ENCODE assay signal across 12 cellular contexts in the genomic region with DNA sequence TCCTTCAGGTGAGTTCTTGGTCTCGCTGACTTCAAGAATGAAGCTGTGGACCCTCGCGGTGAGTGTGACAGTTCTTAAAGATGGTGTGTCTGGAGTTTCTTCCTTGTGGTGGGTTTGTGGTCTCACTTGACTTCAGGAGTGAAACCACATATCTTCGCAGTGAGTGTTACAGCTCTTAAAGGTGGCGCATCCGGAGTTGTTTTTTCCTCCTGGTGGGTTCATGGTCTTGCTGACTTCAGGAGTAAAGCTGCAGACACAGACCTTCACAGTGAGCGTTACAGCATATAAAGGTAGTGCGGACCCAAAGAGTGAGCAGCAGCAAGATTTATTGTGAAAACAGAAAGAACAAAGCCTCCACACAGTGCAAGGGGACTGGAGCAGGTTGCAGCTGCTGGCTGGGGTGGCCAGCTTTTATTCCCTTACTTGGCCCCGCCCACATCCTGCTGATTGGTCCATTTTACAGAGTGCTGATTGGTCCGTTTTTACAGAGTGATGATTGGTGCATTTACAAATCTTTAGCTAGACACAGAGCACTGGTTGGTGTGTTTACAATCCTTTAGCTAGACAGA. TPM values are rescaled to one million over a fixed set of nuclear protein-coding genes. Genes with fewer than 3 reads are reported as not detected.
A peak's percentile ranks its signal among the peaks of the same experiment; 100 is the strongest.
DNase-seq lines count a peak whose midpoint lies in the region; ATAC-seq and TF ChIP-seq lines count a peak whose summit lies in the region.
"Not testable (repeated sequence)": the region's sequence is repeated elsewhere in the genome, so short reads cannot be mapped to it uniquely, and the experiment has no call there.
"Had no signal": no experiment of that assay in that cellular context is flagged by ENCODE, and none has a peak within 500 bp of the region (broad histone marks: within the 10 kb centered on the region; RNA-seq: fewer than 3 reads in every experiment).

No MANE protein-coding gene starts in this region.

- peaks cover 0 to 26% (median 4%) of the 10 kb centered on the region in 4 donors for H3K4me1 ChIP-seq in Peyer's patch

- H3K27ac Mint-ChIP-seq in activated CD4-positive, alpha-beta T cell treated with anti-CD3 and anti-CD28 coated beads, Interleukin-2, amount 10 ng/mL, durations not matched to agents 24 days and 14 days, result peak overlapping the region; percentile 89
- H3K27ac Mint-ChIP-seq in activated naive CD8-positive, alpha-beta T cell treated with anti-CD3 and anti-CD28 coated beads for 36 hours, result peak overlapping the region; percentile 47
- H3K27ac Mint-ChIP-seq in naive thymus-derived CD8-positive, alpha-beta T cell, result peak overlapping the region; percentile 74 to 96 (median 85)

- POLR2A ChIA-PET in naive thymus-derived CD8-positive, alpha-beta T cell (lab: Charles Lee), result interaction anchor here (0.6 to 6.2 kb wide), 9 partner anchors 10 to 945 kb away, joined by 3 to 53 read pairs (median 3); partner anchors contain the start of genes ERMP1 and RIC1

- H3K4me3 ChIP-seq in Peyer's patch, result not testable (repeated sequence)

- peak overlapping the region; percentile 76 for H3K4me3 Mint-ChIP-seq in activated CD4-positive, alpha-beta T cell treated with anti-CD3 and anti-CD28 coated beads, Interleukin-2, amount 10 ng/mL, durations not matched to agents 24 days and 14 days
- H3K4me3 Mint-ChIP-seq in activated naive CD8-positive, alpha-beta T cell treated with anti-CD3 and anti-CD28 coated beads for 36 hours, result peak overlapping the region; percentile 59
- H3K4me3 Mint-ChIP-seq in naive thymus-derived CD8-positive, alpha-beta T cell, result peak overlapping the region; percentile 69 to 89 (median 78)

- peaks cover 15% of the 10 kb centered on the region for H3K36me3 Mint-ChIP-seq in activated CD4-positive, alpha-beta T cell treated with anti-CD3 and anti-CD28 coated beads, Interleukin-2, amount 10 ng/mL, durations not matched to agents 24 days and 14 days (ENCODE audit: low read depth)
- H3K36me3 Mint-ChIP-seq in activated naive CD8-positive, alpha-beta T cell treated with anti-CD3 and anti-CD28 coated beads for 36 hours; naive thymus-derived CD8-positive, alpha-beta T cell: not testable (repeated sequence)

- ATAC-seq in GM18502 (IDR thresholded peaks at IDR 0.05; ENCODE audit: poor library complexity, unreplicated experiment), result peak; percentile 46
- ATAC-seq in naive thymus-derived CD8-positive, alpha-beta T cell, result peak; percentile 72 to 73

- not testable (repeated sequence) for H3K9me3 ChIP-seq in Peyer's patch

- H3K9me3 Mint-ChIP-seq in activated CD4-positive, alpha-beta T cell treated with anti-CD3 and anti-CD28 coated beads, Interleukin-2, amount 10 ng/mL, durations not matched to agents 24 days and 14 days, result peaks cover 11% of the 10 kb centered on the region
- not testable (repeated sequence) for H3K9me3 Mint-ChIP-seq in activated naive CD8-positive, alpha-beta T cell treated with anti-CD3 and anti-CD28 coated beads for 36 hours; naive thymus-derived CD8-positive, alpha-beta T cell

- TF ChIP-seq POLR2A in Peyer's patch (IDR thresholded peaks at IDR 0.05), result not testable (repeated sequence)

- not testable (repeated sequence) for H3K27me3 ChIP-seq in Peyer's patch

- peaks cover 65% of the 10 kb centered on the region for H3K4me1 Mint-ChIP-seq in activated CD4-positive, alpha-beta T cell treated with anti-CD3 and anti-CD28 coated beads, Interleukin-2, amount 10 ng/mL, durations not matched to agents 24 days and 14 days
- peaks cover 60% of the 10 kb centered on the region for H3K4me1 Mint-ChIP-seq in activated naive CD8-positive, alpha-beta T cell treated with anti-CD3 and anti-CD28 coated beads for 36 hours
- peaks cover 36 to 61% (median 57%) of the 10 kb centered on the region in 4 donors for H3K4me1 Mint-ChIP-seq in naive thymus-derived CD8-positive, alpha-beta T cell

- H3K36me3 ChIP-seq in Peyer's patch, result not testable (repeated sequence)

- TF ChIP-seq CTCF in Peyer's patch (IDR thresholded peaks at IDR 0.05), result not testable (repeated sequence)

- not testable (repeated sequence) for H3K27me3 Mint-ChIP-seq in activated CD4-positive, alpha-beta T cell treated with anti-CD3 and anti-CD28 coated beads, Interleukin-2, amount 10 ng/mL, durations not matched to agents 24 days and 14 days; activated naive CD8-positive, alpha-beta T cell treated with anti-CD3 and anti-CD28 coated beads for 36 hours; naive thymus-derived CD8-positive, alpha-beta T cell

- intact Hi-C loops in activated CD4-positive, alpha-beta T cell treated with anti-CD3 and anti-CD28 coated beads, Interleukin-2, amount 10 ng/mL, durations not matched to agents 24 days and 14 days (cut with micrococcal nuclease), result loop anchor here (1.0 to 10.0 kb wide), 4 partner anchors 9 to 913 kb away; partner anchors contain the start of genes ERMP1 and KDM4C

- DNase-seq in Peyer's patch, result peak in 2 of 3 donors; percentile 38 to 60
- DNase-seq in activated CD4-positive, alpha-beta T cell treated with anti-CD3 and anti-CD28 coated beads, Interleukin-2, amount 10 ng/mL, durations not matched to agents 24 days and 14 days, result peak; percentile 88
- DNase-seq in activated T-cell treated with anti-CD3 and anti-CD28 coated beads, Interleukin-2, amount 50 U/mL, for 48 hours, result peak; percentile 73 to 78
- peak; percentile 54 for DNase-seq in activated naive CD8-positive, alpha-beta T cell treated with anti-CD3 and anti-CD28 coated beads for 36 hours
- peak; percentile 19 to 82 (median 66) for DNase-seq in naive thymus-derived CD8-positive, alpha-beta T cell
- DNase-seq in stimulated activated CD8-positive, alpha-beta memory T cell treated with anti-CD3 and anti-CD28 coated beads, Interleukin-15, amount 100 ng/mL, for 1 hour (ENCODE audit: low read depth), result peak; percentile 25

- H3K27ac ChIP-seq in Peyer's patch, result peak overlapping the region in 1 of 4 donors; percentile 4

RNA-seq across cellular contexts. Expression of gene ERMP1, which starts 8.9 kb away (rescaled TPM):
- total RNA-seq in Peyer's patch, result 10 to 100 TPM; 20.8 to 23.2 (median 22.0) TPM
- total RNA-seq in activated CD4-positive, alpha-beta T cell treated with anti-CD3 and anti-CD28 coated beads, Interleukin-2, amount 10 ng/mL, durations not matched to agents 24 days and 14 days, result 17.3 and 18.0 TPM in 2 replicates
- total RNA-seq in activated naive CD8-positive, alpha-beta T cell treated with anti-CD3 and anti-CD28 coated beads for 36 hours, result 1 to 10 TPM; 6.6 to 7.0 TPM
- total RNA-seq in naive thymus-derived CD8-positive, alpha-beta T cell, result 10 to 100 TPM; 16.1 to 16.8 TPM
- polyA plus RNA-seq in naive thymus-derived CD8-positive, alpha-beta T cell, result 10 to 100 TPM in 2 of 3 donors, 1 to 10 TPM in 1; 7.0 to 11.8 (median 10.8) TPM

RNA-seq across cellular contexts. Expression of gene MLANA, which starts 48.8 kb away (rescaled TPM):
- not detected for total RNA-seq in Peyer's patch
- total RNA-seq in activated CD4-positive, alpha-beta T cell treated with anti-CD3 and anti-CD28 coated beads, Interleukin-2, amount 10 ng/mL, durations not matched to agents 24 days and 14 days, result not detected in 2 replicates
- total RNA-seq in activated naive CD8-positive, alpha-beta T cell treated with anti-CD3 and anti-CD28 coated beads for 36 hours, result not detected
- not detected for total RNA-seq in naive thymus-derived CD8-positive, alpha-beta T cell
- polyA plus RNA-seq in naive thymus-derived CD8-positive, alpha-beta T cell, result under 1 TPM in 2 of 3 donors, not detected in 1; 0.06 TPM
- total RNA-seq: cardiac septum, endodermal cell, GM23248, left colon, osteocyte had no signal

Comparison
In these comparisons a context has a peak if more than half of its experiments do, and no peak if none do; other contexts are left out.
1. DNase-seq: peak in every context shown above with its lines; median percentile 88 in activated CD4-positive, alpha-beta T cell treated with anti-CD3 and anti-CD28 coated beads, Interleukin-2, amount 10 ng/mL, durations not matched to agents 24 days and 14 days; 76 in activated T-cell treated with anti-CD3 and anti-CD28 coated beads, Interleukin-2, amount 50 U/mL, for 48 hours; 66 in naive thymus-derived CD8-positive, alpha-beta T cell; 54 in activated naive CD8-positive, alpha-beta T cell treated with anti-CD3 and anti-CD28 coated beads for 36 hours; 49 in Peyer's patch; 25 in stimulated activated CD8-positive, alpha-beta memory T cell treated with anti-CD3 and anti-CD28 coated beads, Interleukin-15, amount 100 ng/mL, for 1 hour.